In genomic region chr15:81003023-81003350, GRCh38 we compare ENCODE assay signal across 10 cellular contexts. TPM values are rescaled to one million over a fixed set of nuclear protein-coding genes. Genes with fewer than 3 reads are reported as not detected.
A peak's percentile ranks its signal among the peaks of the same experiment; 100 is the strongest.
DNase-seq lines count a peak whose midpoint lies in the region; ATAC-seq and TF ChIP-seq lines count a peak whose summit lies in the region.
"Had no signal": no experiment of that assay in that cellular context is flagged by ENCODE, and none has a peak within 500 bp of the region (broad histone marks: within the 10 kb centered on the region; RNA-seq: fewer than 3 reads in every experiment).

No MANE protein-coding gene starts in this region.

- peaks cover 7% of the 10 kb centered on the region for H3K36me3 Mint-ChIP-seq in CD4-positive, CD25-positive, alpha-beta regulatory T cell
- peaks cover 18% of the 10 kb centered on the region for H3K36me3 Mint-ChIP-seq in endothelial cell (ENCODE audit: low read depth, unreplicated experiment)
- peaks cover 15% of the 10 kb centered on the region for H3K36me3 Mint-ChIP-seq in neural progenitor cell

- H4K20me1 ChIP-seq in Loucy (ENCODE audit: insufficient read depth, low read length, poor library complexity, severe bottlenecking) (peaks cover 26% of the 10 kb centered on the region), neural progenitor cell (ENCODE audit: low read depth) (peaks cover 28% of the 10 kb centered on the region)

- H3K9ac ChIP-seq in Loucy (ENCODE audit: low read depth, low read length, poor library complexity, severe bottlenecking) (no peak overlapping the region), neural progenitor cell (no peak overlapping the region)

- peaks cover 3% of the 10 kb centered on the region for H3K36me3 ChIP-seq in CD4-positive, CD25-positive, alpha-beta regulatory T cell (ENCODE audit: control insufficient read depth, insufficient read depth, low read length)
- H3K36me3 ChIP-seq in Loucy (ENCODE audit: insufficient read depth, low read length) (no peaks in the 10 kb centered on the region), neural progenitor cell (peaks cover 4% of the 10 kb centered on the region)

- H3K4me2 ChIP-seq in Loucy (ENCODE audit: low read depth, low read length, poor library complexity, severe bottlenecking) (peak overlapping the region; percentile 78), neural progenitor cell (peak overlapping the region; percentile 94)

- no peak overlapping the region for H3K27ac ChIP-seq in CD4-positive, CD25-positive, alpha-beta regulatory T cell (ENCODE audit: insufficient read depth, low read length, poor library complexity, severe bottlenecking)
- H3K27ac ChIP-seq in neural progenitor cell = no peak overlapping the region

- ATAC-seq in CD4-positive, CD25-positive, alpha-beta regulatory T cell (ENCODE audit: low read depth in 2 of 2) = no peak
- ATAC-seq in GM18511 (IDR thresholded peaks at IDR 0.05; ENCODE audit: unreplicated experiment) = no peak
- ATAC-seq: body of pancreas had no signal

- TF ChIP-seq CTCF in Loucy (conservative IDR thresholded peaks at IDR 0.05; ENCODE audit: low read length) (no peak), endothelial cell (IDR thresholded peaks at IDR 0.05; ENCODE audit: unreplicated experiment) (no peak), neural progenitor cell (IDR thresholded peaks at IDR 0.05) (no peak), GM10266 (IDR thresholded peaks at IDR 0.05; ENCODE audit: control insufficient read depth, insufficient read depth, low read depth, missing control alignments) (no peak)

- no peak for DNase-seq in CD4-positive, CD25-positive, alpha-beta regulatory T cell
- DNase-seq in endothelial cell (ENCODE audit: low spot score) (no peak), neural progenitor cell (ENCODE audit: low spot score) (no peak), GM10266 (ENCODE audit: extremely low spot score) (no peak), COLO829 (ENCODE audit: low spot score) (no peak)
- no peak for DNase-seq in effector CD8-positive, alpha-beta T cell (lab: John Stamatoyannopoulos, UW)
- DNase-seq: stimulated activated CD4-positive, alpha-beta T cell treated with anti-CD3 and anti-CD28 coated beads, Interleukin-4, amount 100 ng/mL, for 24 hours had no signal

- H3K9me3 Mint-ChIP-seq in CD4-positive, CD25-positive, alpha-beta regulatory T cell = no peaks in the 10 kb centered on the region
- no peaks in the 10 kb centered on the region for H3K9me3 Mint-ChIP-seq in endothelial cell (ENCODE audit: unreplicated experiment)
- no peaks in the 10 kb centered on the region for H3K9me3 Mint-ChIP-seq in neural progenitor cell

- H3K79me2 ChIP-seq in Loucy (ENCODE audit: insufficient read depth, low read length) (peaks cover 70% of the 10 kb centered on the region), neural progenitor cell (ENCODE audit: low read depth) (peaks cover 47% of the 10 kb centered on the region)

- H3K27me3 Mint-ChIP-seq in CD4-positive, CD25-positive, alpha-beta regulatory T cell = no peaks in the 10 kb centered on the region
- H3K27me3 Mint-ChIP-seq in endothelial cell (ENCODE audit: unreplicated experiment) (peaks cover 11% of the 10 kb centered on the region), neural progenitor cell (ENCODE audit: insufficient read depth, low read depth) (no peaks in the 10 kb centered on the region)

- H3F3A ChIP-seq in Loucy (ENCODE audit: low read depth) (0 out of 2 replicates have a peak, but pooled peaks cover 4% of the 10 kb centered on the region), neural progenitor cell (ENCODE audit: low read depth) (peaks cover 5% of the 10 kb centered on the region)

- no peaks in the 10 kb centered on the region for H3K9me3 ChIP-seq in CD4-positive, CD25-positive, alpha-beta regulatory T cell (ENCODE audit: control insufficient read depth in 2 of 2, low read length in 2 of 2)
- H3K9me3 ChIP-seq in Loucy (ENCODE audit: insufficient read depth, low read depth, low read length) = no peaks in the 10 kb centered on the region
- no peaks in the 10 kb centered on the region for H3K9me3 ChIP-seq in neural progenitor cell (ENCODE audit: low read depth)
- H3K9me3 ChIP-seq: body of pancreas had no signal

- no peaks in the 10 kb centered on the region for H3K9me2 ChIP-seq in Loucy (replicated peaks; ENCODE audit: low read depth, low read length)

- H3K4me3 ChIP-seq in CD4-positive, CD25-positive, alpha-beta regulatory T cell (ENCODE audit: low read depth, low read length) = peak overlapping the region; percentile 48
- peak overlapping the region; percentile 97 for H3K4me3 ChIP-seq in Loucy (ENCODE audit: low read length, poor library complexity, severe bottlenecking)
- no peak overlapping the region for H3K4me3 ChIP-seq in neural progenitor cell

- H3K4me1 ChIP-seq in CD4-positive, CD25-positive, alpha-beta regulatory T cell (ENCODE audit: control insufficient read depth, insufficient read depth, low read length, poor library complexity, severe bottlenecking) = peaks cover 57% of the 10 kb centered on the region
- H3K4me1 ChIP-seq in Loucy (ENCODE audit: insufficient read depth, low read length, poor library complexity, severe bottlenecking) (peaks cover 45% of the 10 kb centered on the region), neural progenitor cell (peaks cover 10% of the 10 kb centered on the region)

- H3K27ac Mint-ChIP-seq in CD4-positive, CD25-positive, alpha-beta regulatory T cell = no peak overlapping the region
- no peak overlapping the region for H3K27ac Mint-ChIP-seq in endothelial cell (ENCODE audit: unreplicated experiment)
- no peak overlapping the region for H3K27ac Mint-ChIP-seq in neural progenitor cell

- peaks cover 41 to 71% (median 55%) of the 10 kb centered on the region in 4 donors for H3K4me1 Mint-ChIP-seq in CD4-positive, CD25-positive, alpha-beta regulatory T cell
- H3K4me1 Mint-ChIP-seq in endothelial cell (ENCODE audit: unreplicated experiment) (peaks cover 41% of the 10 kb centered on the region), neural progenitor cell (peaks cover 23% of the 10 kb centered on the region)

- H3K4me3 Mint-ChIP-seq in CD4-positive, CD25-positive, alpha-beta regulatory T cell = peak overlapping the region; percentile 83 to 96 (median 89)
- peak overlapping the region; percentile 91 for H3K4me3 Mint-ChIP-seq in endothelial cell (ENCODE audit: unreplicated experiment)
- H3K4me3 Mint-ChIP-seq in neural progenitor cell = peak overlapping the region; percentile 78

- no peaks in the 10 kb centered on the region for H3K27me3 ChIP-seq in CD4-positive, CD25-positive, alpha-beta regulatory T cell (ENCODE audit: control insufficient read depth, insufficient read depth, low read length)
- H3K27me3 ChIP-seq in Loucy (ENCODE audit: insufficient read depth, low read length, poor library complexity, severe bottlenecking) (no peaks in the 10 kb centered on the region), neural progenitor cell (peaks cover 30% of the 10 kb centered on the region)
- H3K27me3 ChIP-seq: body of pancreas had no signal

- H2AFZ ChIP-seq in Loucy (ENCODE audit: low read length) (no peak overlapping the region), neural progenitor cell (replicated peaks) (no peak overlapping the region)

RNA-seq across cellular contexts. Expression of gene TLNRD1, which starts 2.3 kb away (rescaled TPM):
- 17.7 TPM for total RNA-seq in CD4-positive, CD25-positive, alpha-beta regulatory T cell
- polyA plus RNA-seq in CD4-positive, CD25-positive, alpha-beta regulatory T cell = 1 to 10 TPM; 3.1 to 5.7 (median 4.5) TPM
- 86.0 TPM for total RNA-seq in endothelial cell (ENCODE audit: unreplicated experiment)
- 7.3 and 27.3 TPM in 2 replicates for total RNA-seq in neural progenitor cell (ENCODE audit: low replicate concordance)

RNA-seq across cellular contexts. Expression of gene MESD, which starts 13.4 kb away (rescaled TPM):
- total RNA-seq in CD4-positive, CD25-positive, alpha-beta regulatory T cell = 18.4 TPM
- 10 to 100 TPM; 28.7 to 34.1 (median 31.3) TPM for polyA plus RNA-seq in CD4-positive, CD25-positive, alpha-beta regulatory T cell
- total RNA-seq in endothelial cell (ENCODE audit: unreplicated experiment) (35.7 TPM), neural progenitor cell (ENCODE audit: low replicate concordance) (24.1 and 31.5 TPM in 2 replicates)
